Comparison of ENCODE assay signal across 8 cellular contexts in genomic region chr1:207822124-207822601, GRCh38.
DNase-seq lines count a peak whose midpoint lies in the region; ATAC-seq and TF ChIP-seq lines count a peak whose summit lies in the region.

No MANE protein-coding gene starts in this region.

- H3K27ac ChIP-seq in left ventricle myocardium inferior (replicated peaks) (peak overlapping the region; percentile 97), dorsolateral prefrontal cortex (peak overlapping the region; percentile 95 to 100 (median 99)), thyroid gland (peak overlapping the region; percentile 97 to 100 (median 99))

- 71 to 75% methylated on average over 8 of the region's 8 CpGs for WGBS in thyroid gland, 2 donors

- H3K9me3 ChIP-seq in left ventricle myocardium inferior (replicated peaks) (no peaks in the 10 kb centered on the region), thyroid gland (no peaks in the 10 kb centered on the region)

- TF ChIP-seq CTCF in left ventricle myocardium inferior (IDR thresholded peaks at IDR 0.05; ENCODE audit: borderline replicate concordance) (no peak), dorsolateral prefrontal cortex (IDR thresholded peaks at IDR 0.05 in 54 of 56, conservative IDR thresholded peaks at IDR 0.05 in 2 of 56; ENCODE audit: low read depth in 1 of 56, partially characterized antibody in 56 of 56) (no peak), thyroid gland (IDR thresholded peaks at IDR 0.05) (no peak)

- no peaks in the 10 kb centered on the region for H3K27me3 ChIP-seq in left ventricle myocardium inferior (ENCODE audit: low read depth)
- no peaks in the 10 kb centered on the region for H3K27me3 ChIP-seq in dorsolateral prefrontal cortex
- no peaks in the 10 kb centered on the region for H3K27me3 ChIP-seq in thyroid gland

- H3K4me3 ChIP-seq in left ventricle myocardium inferior (peak overlapping the region; percentile 78), dorsolateral prefrontal cortex (peak overlapping the region; percentile 48 to 99 (median 89)), thyroid gland (replicated peaks in 1 of 3) (peak overlapping the region; percentile 51 to 65 (median 55))

- ATAC-seq in left cardiac atrium (no peak), HG03097 (IDR thresholded peaks at IDR 0.05; ENCODE audit: low FRiP score, unreplicated experiment) (peak; percentile 39)

- intact Hi-C loops in left ventricle myocardium inferior (cut with micrococcal nuclease) (no loop called here), left cardiac atrium (cut with DNase I) (no loop called here), dorsolateral prefrontal cortex (cut with DNase I) (no loop called here), thyroid gland (cut with DNase I) (no loop called here)

- peaks cover 97% of the 10 kb centered on the region for H3K4me1 ChIP-seq in left ventricle myocardium inferior
- peaks cover 78 to 79% of the 10 kb centered on the region in 2 donors for H3K4me1 ChIP-seq in thyroid gland

- TF ChIP-seq POLR2A in thyroid gland (IDR thresholded peaks at IDR 0.05) = no peak

- H3K36me3 ChIP-seq in left ventricle myocardium inferior (peaks cover 46% of the 10 kb centered on the region), thyroid gland (peaks cover 11 to 14% of the 10 kb centered on the region in 2 donors)

- no peak for DNase-seq in left ventricle myocardium inferior
- no peak for DNase-seq in left cardiac atrium
- DNase-seq in dorsolateral prefrontal cortex = no peak
- DNase-seq in thyroid gland = no peak
- DNase-seq in DMS 273 (lab: John Stamatoyannopoulos, UW; ENCODE audit: unreplicated experiment) = no peak
- DNase-seq in KG1 (lab: John Stamatoyannopoulos, UW) = no peak
- DNase-seq in DMS79 (lab: John Stamatoyannopoulos, UW) = no peak
